ENCODE assay signal across 15 cellular contexts in genomic region chr6:79446006-79446405, GRCh38.
DNase-seq lines count a peak whose midpoint lies in the region; TF ChIP-seq lines count a peak whose summit lies in the region.
"Had no signal": no experiment of that assay in that cellular context is flagged by ENCODE, and none has a peak within 500 bp of the region (broad histone marks: within the 10 kb centered on the region; RNA-seq: fewer than 3 reads in every experiment).

No MANE protein-coding gene starts in this region.

- in situ Hi-C loops in brain microvascular endothelial cell (cut with HindIII; ENCODE audit: low pct_ligation_motif_present, low sequenced_read_pairs) = no loop called here

- no peak overlapping the region for H4K91ac ChIP-seq in neuronal stem cell (ENCODE audit: low read depth, low read length, poor library complexity)

- WGBS in neuronal stem cell (ENCODE audit: extremely low coverage in 2 of 2, insufficient read length in 2 of 2, insufficient replicate concordance in 1 of 2), 2 donors = no CpG with 5 or more reads among the region's 4 CpGs

- peaks cover 0 to 5% of the 10 kb centered on the region in 2 donors for H3K9me3 ChIP-seq in neuronal stem cell (replicated peaks in 1 of 2; ENCODE audit: control insufficient read depth in 2 of 2, insufficient read depth in 1 of 2, low read depth in 1 of 2, low read length in 2 of 2)
- H3K9me3 ChIP-seq: BE2C, HAP-1 had no signal

- H3K4me1 ChIP-seq in neuronal stem cell (ENCODE audit: control insufficient read depth in 2 of 2, insufficient read depth in 1 of 2, low read depth in 1 of 2, low read length in 2 of 2) = no peaks in the 10 kb centered on the region
- H3K4me1 ChIP-seq: BE2C, HAP-1 had no signal

- H2BK15ac ChIP-seq in neuronal stem cell (ENCODE audit: low read length) = no peak overlapping the region

- H2AFZ ChIP-seq in neuronal stem cell (ENCODE audit: low read length) = no peak overlapping the region

- H3K79me1 ChIP-seq in neuronal stem cell (ENCODE audit: low read depth, low read length) = no peaks in the 10 kb centered on the region

- no peak overlapping the region for H2BK5ac ChIP-seq in neuronal stem cell (ENCODE audit: low read length)

- no peak overlapping the region for H3K4ac ChIP-seq in neuronal stem cell (ENCODE audit: low read length)

- no peaks in the 10 kb centered on the region for H3K36me3 ChIP-seq in brain microvascular endothelial cell (replicated peaks)
- H3K36me3 ChIP-seq in neuronal stem cell (replicated peaks in 1 of 2; ENCODE audit: control insufficient read depth in 2 of 2, insufficient read depth in 2 of 2, low read length in 2 of 2) = no peaks in the 10 kb centered on the region
- H3K36me3 ChIP-seq: BE2C, HAP-1 had no signal

- DNase-seq in LNCaP clone FGC (ENCODE audit: low read depth) = no peak
- peak; percentile 16 for DNase-seq in brain microvascular endothelial cell
- DNase-seq in fibroblast of mammary gland (ENCODE audit: low read depth) = peak; percentile 16
- DNase-seq in NCI-H1930 (lab: John Stamatoyannopoulos, UW) = no peak
- no peak for DNase-seq in neuronal stem cell (ENCODE audit: low spot score)
- no peak for DNase-seq in NCI-H1105 treated with DMSO at 0.1 percent for 48 hours (lab: John Stamatoyannopoulos, UW)
- DNase-seq: BE2C; C1 segment of cervical spinal cord; CD4-positive, CD25-positive, alpha-beta regulatory T cell; CD8-positive, alpha-beta memory T cell; COR-L47; DMS 273 treated with DMSO at 0.1 percent for 48 hours; DMS53; DND-41 had no signal

- TF ChIP-seq CTCF in LNCaP clone FGC (IDR thresholded peaks at IDR 0.05; ENCODE audit: control insufficient read depth, extremely low read depth, insufficient read depth) (peak; percentile 19; the same call in 1 of the 2 replicates), brain microvascular endothelial cell (IDR thresholded peaks at IDR 0.05; ENCODE audit: low read depth, low read length, missing control alignments) (peak; percentile 13), fibroblast of mammary gland (conservative IDR thresholded peaks at IDR 0.05; ENCODE audit: control insufficient read depth, insufficient read depth, low read depth, low read length) (no peak)

- H3K18ac ChIP-seq in neuronal stem cell (ENCODE audit: low read length) = no peak overlapping the region

- H3K23ac ChIP-seq in neuronal stem cell (ENCODE audit: low read depth, low read length, poor library complexity) = no peak overlapping the region

- no peak overlapping the region for H3K4me3 ChIP-seq in LNCaP clone FGC (ENCODE audit: low read depth, low read length)
- H3K4me3 ChIP-seq in brain microvascular endothelial cell (ENCODE audit: low read depth, low read length) = no peak overlapping the region
- H3K4me3 ChIP-seq in fibroblast of mammary gland (ENCODE audit: control insufficient read depth, low read depth, low read length) = no peak overlapping the region
- no peak overlapping the region for H3K4me3 ChIP-seq in neuronal stem cell (ENCODE audit: low read length in 2 of 2)
- H3K4me3 ChIP-seq: HAP-1 had no signal

- H2BK120ac ChIP-seq in neuronal stem cell (ENCODE audit: low read depth, low read length) = no peak overlapping the region

- H2BK12ac ChIP-seq in neuronal stem cell (ENCODE audit: low read length) = no peak overlapping the region

- H3K27me3 ChIP-seq in brain microvascular endothelial cell (replicated peaks) (no peaks in the 10 kb centered on the region), neuronal stem cell (ENCODE audit: control insufficient read depth in 3 of 3, insufficient read depth in 3 of 3, low read depth in 1 of 3, low read length in 3 of 3) (no peaks in the 10 kb centered on the region)
- H3K27me3 ChIP-seq: BE2C had no signal

- H3K9ac ChIP-seq in neuronal stem cell (ENCODE audit: low read depth, low read length, poor library complexity) = no peak overlapping the region

- H4K8ac ChIP-seq in neuronal stem cell (ENCODE audit: low read depth, low read length) = no peak overlapping the region

- H3K4me2 ChIP-seq in neuronal stem cell (ENCODE audit: insufficient read depth, low read length, poor library complexity, severe bottlenecking) = no peak overlapping the region

- no peak overlapping the region for H3K27ac ChIP-seq in brain microvascular endothelial cell
- no peak overlapping the region for H3K27ac ChIP-seq in neuronal stem cell (replicated peaks; ENCODE audit: low read length)

- H3K14ac ChIP-seq in neuronal stem cell (ENCODE audit: low read length) = no peak overlapping the region

- H2AK5ac ChIP-seq in neuronal stem cell (ENCODE audit: low read depth, low read length) = no peak overlapping the region

Comparison
In these comparisons a context has a peak if more than half of its experiments do, and no peak if none do; other contexts are left out.
1. DNase-seq: peak in brain microvascular endothelial cell (single experiment) and fibroblast of mammary gland (single experiment); none in LNCaP clone FGC (single experiment), NCI-H1930 (0 of 2), neuronal stem cell (single experiment) and NCI-H1105 treated with DMSO at 0.1 percent for 48 hours (single experiment).